In genomic region chr10:110919971-110920881, GRCh38 we compare ENCODE assay signal across 8 cellular contexts. TPM values are rescaled to one million over a fixed set of nuclear protein-coding genes. Genes with fewer than 3 reads are reported as not detected.
DNase-seq lines count a peak whose midpoint lies in the region; ATAC-seq, FAIRE-seq and TF ChIP-seq lines count a peak whose summit lies in the region.

No MANE protein-coding gene starts in this region.

- DNase-seq in G401 (ENCODE audit: low spot score) (peak; percentile 55), HT-29 (ENCODE audit: low spot score) (peak; percentile 82), SIG-M5 (lab: John Stamatoyannopoulos, UW) (peak; percentile 40), brain microvascular endothelial cell (peak; percentile 22), iPS-NIHi7 (ENCODE audit: extremely low spot score) (peak; percentile 20), RCC 7860 (ENCODE audit: low spot score) (no peak)

- TF ChIP-seq CTCF in brain microvascular endothelial cell (IDR thresholded peaks at IDR 0.05; ENCODE audit: low read depth, low read length, missing control alignments): no peak

- H3K9ac ChIP-seq in skeletal muscle tissue (ENCODE audit: low read depth in 1 of 3, low read length in 3 of 3): peak overlapping the region; percentile 81 to 91 (median 83)

- H3K36me3 ChIP-seq in brain microvascular endothelial cell (replicated peaks): no peaks in the 10 kb centered on the region
- no peaks in the 10 kb centered on the region for H3K36me3 ChIP-seq in skeletal muscle tissue (ENCODE audit: control insufficient read depth in 3 of 3, insufficient read depth in 3 of 3, low read length in 3 of 3)

- FAIRE-seq in RCC 7860 (lab: Jason Lieb, UNC): no peak

- no peaks in the 10 kb centered on the region for H3K9me3 ChIP-seq in skeletal muscle tissue (ENCODE audit: control insufficient read depth in 3 of 3, low read length in 3 of 3)

- ATAC-seq in GM21447 (IDR thresholded peaks at IDR 0.05; ENCODE audit: unreplicated experiment): peak; percentile 22

- H3K27ac ChIP-seq in brain microvascular endothelial cell: peak overlapping the region; percentile 88
- H3K27ac ChIP-seq in skeletal muscle tissue (ENCODE audit: low read depth, low read length): peak overlapping the region; percentile 99

- H3K4me3 ChIP-seq in brain microvascular endothelial cell (ENCODE audit: low read depth, low read length) (peak overlapping the region; percentile 83), skeletal muscle tissue (ENCODE audit: low read length in 3 of 3) (peak overlapping the region; percentile 73 to 84 (median 83))

- peaks cover 10 to 19% (median 17%) of the 10 kb centered on the region in 3 donors for H3K4me1 ChIP-seq in skeletal muscle tissue (ENCODE audit: control insufficient read depth in 3 of 3, insufficient read depth in 3 of 3, low read length in 3 of 3)

- H3K27me3 ChIP-seq in brain microvascular endothelial cell (replicated peaks) (no peaks in the 10 kb centered on the region), skeletal muscle tissue (ENCODE audit: control insufficient read depth in 3 of 3, insufficient read depth in 3 of 3, low read length in 3 of 3) (no peaks in the 10 kb centered on the region)

- in situ Hi-C loops in G401 (cut with HindIII; ENCODE audit: low sequenced_read_pairs) (no loop called here), brain microvascular endothelial cell (cut with HindIII; ENCODE audit: low pct_ligation_motif_present, low sequenced_read_pairs) (no loop called here)

RNA-seq across cellular contexts. Expression of gene SHOC2, which starts 0.8 kb away (rescaled TPM):
- total RNA-seq in G401 (2014; rRNA removed; shearing (Covaris generic)): 9.4 and 14.2 TPM in 2 replicates
- 6.4 and 7.0 TPM in 2 replicates for total RNA-seq in HT-29 (2014; rRNA removed; shearing (Covaris generic))
- 47.5 TPM for total RNA-seq in skeletal muscle tissue

RNA-seq across cellular contexts. Expression of gene BBIP1, which starts 1.2 kb away (rescaled TPM):
- total RNA-seq in G401 (2014; rRNA removed; shearing (Covaris generic)): 18.7 and 20.5 TPM in 2 replicates
- 9.2 and 12.7 TPM in 2 replicates for total RNA-seq in HT-29 (2014; rRNA removed; shearing (Covaris generic))
- 6.3 TPM for total RNA-seq in skeletal muscle tissue

RNA-seq across cellular contexts. Expression of gene PDCD4, which starts 48.5 kb away (rescaled TPM):
- total RNA-seq in G401 (2014; rRNA removed; shearing (Covaris generic)): 10.8 and 43.0 TPM in 2 replicates
- 12.5 and 18.5 TPM in 2 replicates for total RNA-seq in HT-29 (2014; rRNA removed; shearing (Covaris generic))
- 90.3 TPM for total RNA-seq in skeletal muscle tissue
